11 cellular contexts compared by ENCODE assay signal in genomic region chr19:18475004-18475453, GRCh38. TPM values are rescaled to one million over a fixed set of nuclear protein-coding genes. Genes with fewer than 3 reads are reported as not detected.
DNase-seq lines count a peak whose midpoint lies in the region; ATAC-seq, FAIRE-seq and TF ChIP-seq lines count a peak whose summit lies in the region.
"Had no signal": no experiment of that assay in that cellular context is flagged by ENCODE, and none has a peak within 500 bp of the region (broad histone marks: within the 10 kb centered on the region; RNA-seq: fewer than 3 reads in every experiment).

No MANE protein-coding gene starts in this region.

- H2AFZ ChIP-seq in HepG2 (ENCODE audit: low read length), result no peak overlapping the region

- H3K9ac ChIP-seq in HepG2 (ENCODE audit: insufficient read depth, low read depth, low read length), result no peak overlapping the region
- H3K9ac ChIP-seq: SK-N-SH had no signal

- no peaks in the 10 kb centered on the region for H3K9me3 Mint-ChIP-seq in activated T-helper 17 cell treated with anti-CD3 and anti-CD28 coated beads, Interleukin-2, amount 50 U/mL, for 72 hours
- H3K9me3 Mint-ChIP-seq in natural killer cell, result no peaks in the 10 kb centered on the region

- H3K79me2 ChIP-seq in HepG2 (ENCODE audit: insufficient read depth, low read length), result peaks cover 59% of the 10 kb centered on the region

- peaks cover 37% of the 10 kb centered on the region for H3K36me3 Mint-ChIP-seq in activated T-helper 17 cell treated with anti-CD3 and anti-CD28 coated beads, Interleukin-2, amount 50 U/mL, for 72 hours (ENCODE audit: low read depth)
- no peaks in the 10 kb centered on the region for H3K36me3 Mint-ChIP-seq in natural killer cell

- peak overlapping the region; percentile 87 for H3K4me2 ChIP-seq in HepG2 (ENCODE audit: low read depth, low read length)
- H3K4me2 ChIP-seq: SK-N-SH had no signal

- peaks cover 43% of the 10 kb centered on the region for H3K4me1 Mint-ChIP-seq in activated T-helper 17 cell treated with anti-CD3 and anti-CD28 coated beads, Interleukin-2, amount 50 U/mL, for 72 hours
- H3K4me1 Mint-ChIP-seq in natural killer cell, result peaks cover 65 to 76% of the 10 kb centered on the region in 2 donors

- no peak for ATAC-seq in HepG2
- ATAC-seq in right lobe of liver, result no peak
- ATAC-seq in activated T-helper 17 cell treated with anti-CD3 and anti-CD28 coated beads, Interleukin-2, amount 50 U/mL, for 72 hours (replicated peaks), result peak; percentile 45
- peak; percentile 70 to 75 (median 74) for ATAC-seq in natural killer cell
- no peak for ATAC-seq in GM18502 (IDR thresholded peaks at IDR 0.05; ENCODE audit: poor library complexity, unreplicated experiment)

- no peaks in the 10 kb centered on the region for H3K27me3 Mint-ChIP-seq in activated T-helper 17 cell treated with anti-CD3 and anti-CD28 coated beads, Interleukin-2, amount 50 U/mL, for 72 hours
- no peaks in the 10 kb centered on the region for H3K27me3 Mint-ChIP-seq in natural killer cell (ENCODE audit: low read depth in 2 of 2)

- intact Hi-C loops in HepG2 (cut with micrococcal nuclease; ENCODE audit: unreplicated experiment) (loop anchor here (5.0 kb wide), 1 partner anchor 97 kb away; the partner anchor contains the start of gene UBA52), right lobe of liver (cut with DNase I) (loop anchor here in 1 of 2 donors (10.0 kb wide), 1 partner anchor 90 kb away; no protein-coding TSS in a partner anchor), natural killer cell (cut with micrococcal nuclease) (loop anchor here (1.0 to 5.0 kb wide), 2 partner anchors 47 to 112 kb away; partner anchors contain the start of genes ELL and REX1BD), thyroid gland (cut with DNase I) (no loop called here)

- POLR2A ChIA-PET in HepG2 (lab: Yijun Ruan, JAX), result interaction anchor here (1.0 to 1.1 kb wide), 3 partner anchors 10 to 47 kb away, joined by 3 to 5 read pairs (median 4); partner anchors contain the start of gene ELL

- H3K4me3 ChIP-seq in HepG2 (replicated peaks in 1 of 3; ENCODE audit: insufficient read depth in 1 of 3, low read depth in 2 of 3, low read length in 3 of 3), result no peak overlapping the region
- no peak overlapping the region for H3K4me3 ChIP-seq in right lobe of liver
- H3K4me3 ChIP-seq in thyroid gland (replicated peaks in 1 of 3), result no peak overlapping the region

- DNase-seq in HepG2 (ENCODE audit: low spot score), result no peak
- DNase-seq in right lobe of liver, result no peak
- DNase-seq in natural killer cell, result no peak
- DNase-seq in A172 (ENCODE audit: low spot score), result no peak
- no peak for DNase-seq in DMS53 (lab: John Stamatoyannopoulos, UW)
- DNase-seq in thyroid gland, result no peak
- DNase-seq: NCI-H1694, NCI-H446, SK-N-SH had no signal

- TF ChIP-seq CTCF in HepG2 (CRISPR knock-in tag; IDR thresholded peaks at IDR 0.05), result no peak
- TF ChIP-seq CTCF in right lobe of liver (IDR thresholded peaks at IDR 0.05), result no peak
- no peak for TF ChIP-seq CTCF in natural killer cell (IDR thresholded peaks at IDR 0.05)
- no peak for TF ChIP-seq CTCF in thyroid gland (IDR thresholded peaks at IDR 0.05)

- in situ Hi-C loops in HepG2 (cut with HindIII; ENCODE audit: extremely low pct_ligation_motif_present, low pct_unique_long_range_greater_than_20kb), result loop anchor here (10.0 kb wide), 2 partner anchors 50 to 200 kb away; partner anchors contain the start of gene ELL

- CTCF ChIA-PET in HepG2 (lab: Yijun Ruan, JAX; ENCODE audit: low intra/inter-chr PET ratio, low total read pairs), result no interaction called here

- H3K27me3 ChIP-seq in HepG2 (ENCODE audit: control insufficient read depth in 1 of 2, insufficient read depth in 2 of 2, low read length in 2 of 2) (no peaks in the 10 kb centered on the region), right lobe of liver (no peaks in the 10 kb centered on the region), thyroid gland (no peaks in the 10 kb centered on the region)

- H3K4me3 Mint-ChIP-seq in activated T-helper 17 cell treated with anti-CD3 and anti-CD28 coated beads, Interleukin-2, amount 50 U/mL, for 72 hours, result peak overlapping the region; percentile 56
- peak overlapping the region; percentile 88 for H3K4me3 Mint-ChIP-seq in natural killer cell

- H4K20me1 ChIP-seq in HepG2 (ENCODE audit: insufficient read depth, low read length), result peaks cover 11% of the 10 kb centered on the region; the same call in 1 of the 2 replicates

- peaks cover 5 to 6% of the 10 kb centered on the region in 2 experiments; a peak in 2 of 5 replicates for H3K36me3 ChIP-seq in HepG2 (replicated peaks in 1 of 2; ENCODE audit: control insufficient read depth in 1 of 2, insufficient read depth in 2 of 2, low read length in 2 of 2)
- no peaks in the 10 kb centered on the region for H3K36me3 ChIP-seq in right lobe of liver
- H3K36me3 ChIP-seq in thyroid gland, result peaks cover 0 to 8% of the 10 kb centered on the region in 2 donors

- no peak for TF ChIP-seq EP300 in HepG2 (IDR thresholded peaks at IDR 0.05; ENCODE audit: low read depth in 2 of 2, low read length in 2 of 2)
- TF ChIP-seq EP300 in HepG2 (CRISPR knock-in tag; IDR thresholded peaks at IDR 0.05; ENCODE audit: borderline replicate concordance), result no peak

- 85% methylated on average over 5 of the region's 5 CpGs for WGBS in HepG2 (ENCODE audit: low lambda C conversion rate)
- 62% methylated on average over 5 of the region's 5 CpGs for WGBS in right lobe of liver (ENCODE audit: insufficient coverage, low coverage, low lambda C conversion rate, missing lambda C conversion rate)
- WGBS in thyroid gland, 2 donors, result 78 to 80% methylated on average over 5 of the region's 5 CpGs

- no peak for FAIRE-seq in HepG2 (lab: Jason Lieb, UNC)

- TF ChIP-seq POLR2A in HepG2 (IDR thresholded peaks at IDR 0.05; ENCODE audit: insufficient read depth in 1 of 2, low read depth in 2 of 2, low read length in 2 of 2) (no peak), right lobe of liver (IDR thresholded peaks at IDR 0.05) (no peak), thyroid gland (IDR thresholded peaks at IDR 0.05) (no peak)

- no peak for TF ChIP-seq RAD21 in HepG2 (CRISPR knock-in tag; IDR thresholded peaks at IDR 0.05)

- H3K4me1 ChIP-seq in HepG2 (ENCODE audit: insufficient read depth, low read length) (peaks cover 82% of the 10 kb centered on the region), right lobe of liver (peaks cover 0 to 42% (median 20%) of the 10 kb centered on the region in 4 donors), thyroid gland (peaks cover 9 to 28% of the 10 kb centered on the region in 2 donors)

- H3K9me3 ChIP-seq in HepG2 (ENCODE audit: low read length), result no peaks in the 10 kb centered on the region
- H3K9me3 ChIP-seq in right lobe of liver, result no peaks in the 10 kb centered on the region
- H3K9me3 ChIP-seq in thyroid gland, result no peaks in the 10 kb centered on the region
- H3K9me3 ChIP-seq: SK-N-SH had no signal

- no TSS peak for BruUV-seq in HepG2 (replicated peaks; lab: Mats Ljungman, UMichigan)

- H3K27ac ChIP-seq in HepG2 (ENCODE audit: extremely low read length, insufficient read depth, low read length), result peak overlapping the region; percentile 70
- H3K27ac ChIP-seq in right lobe of liver, result no peak overlapping the region
- H3K27ac ChIP-seq in thyroid gland, result no peak overlapping the region

- H3K27ac Mint-ChIP-seq in activated T-helper 17 cell treated with anti-CD3 and anti-CD28 coated beads, Interleukin-2, amount 50 U/mL, for 72 hours, result peak overlapping the region; percentile 91
- H3K27ac Mint-ChIP-seq in natural killer cell, result peak overlapping the region; percentile 93 to 99

RNA-seq across cellular contexts. Expression of gene ISYNA1, which starts 37.1 kb away (rescaled TPM):
- total RNA-seq in HepG2 (2016; rRNA removed; fragmentation: Illumina TruSeq; extraction: Trizol) (29.4 and 48.5 TPM in 2 replicates), right lobe of liver (1 to 10 TPM; 6.5 to 8.3 (median 7.8) TPM), natural killer cell (10 to 100 TPM; 39.7 to 53.6 (median 40.1) TPM), thyroid gland (10 to 100 TPM; 12.7 to 24.2 (median 22.9) TPM)
- total RNA-seq in HepG2 (2016; cell fraction: cytosol; rRNA removed; fragmentation: Illumina TruSeq; extraction: Trizol; ENCODE audit: low read depth), result 8.4 and 10.1 TPM in 2 replicates
- 29.3 and 46.4 TPM in 2 replicates for total RNA-seq in HepG2 (2016; cell fraction: insoluble cytoplasmic fraction; rRNA removed; fragmentation: Illumina TruSeq; extraction: Trizol)
- 16.0 and 18.7 TPM in 2 replicates for total RNA-seq in HepG2 (2016; cell fraction: membrane; rRNA removed; fragmentation: Illumina TruSeq; extraction: Trizol)
- total RNA-seq in HepG2 (2016; cell fraction: nucleus; rRNA removed; fragmentation: Illumina TruSeq; extraction: Trizol), result 33.6 and 37.4 TPM in 2 replicates
- 29.6 and 36.5 TPM in 2 replicates for polyA plus RNA-seq in HepG2 (2011; rRNA removed)
- 14.0 and 25.3 TPM in 2 replicates for polyA plus RNA-seq in HepG2 (2011; cell fraction: cytosol; rRNA removed)
- 246 and 367 TPM in 2 replicates for polyA plus RNA-seq in HepG2 (2011; cell fraction: nucleus; rRNA removed)
- 32.5 and 49.8 TPM in 2 replicates for polyA plus RNA-seq in HepG2 (2012)
- 16.0 and 16.5 TPM in 2 replicates for polyA plus RNA-seq in HepG2 (2016; cell fraction: cytosol; fragmentation: Illumina TruSeq; extraction: Trizol; ENCODE audit: low read depth)
- polyA plus RNA-seq in HepG2 (2016; cell fraction: insoluble cytoplasmic fraction; fragmentation: Illumina TruSeq; extraction: Trizol; ENCODE audit: low read depth), result 44.6 and 57.4 TPM in 2 replicates
- 18.1 and 22.4 TPM in 2 replicates for polyA plus RNA-seq in HepG2 (2016; cell fraction: membrane; fragmentation: Illumina TruSeq; extraction: Trizol; ENCODE audit: low read depth)
- 103 and 119 TPM in 2 replicates for polyA plus RNA-seq in HepG2 (2016; cell fraction: nucleus; fragmentation: Illumina TruSeq; extraction: Trizol; ENCODE audit: insufficient read depth, low read depth)
- polyA minus RNA-seq in HepG2 (2011; rRNA and poly(A)+ RNA removed; ENCODE audit: low replicate concordance), result 1.3 and 50.2 TPM in 2 replicates
- 20.4 and 29.0 TPM in 2 replicates for polyA minus RNA-seq in HepG2 (2011; cell fraction: cytosol; rRNA and poly(A)+ RNA removed)
- 13.3 and 14.3 TPM in 2 replicates for polyA minus RNA-seq in HepG2 (2011; cell fraction: nucleus; rRNA and poly(A)+ RNA removed)
- 10 to 100 TPM; 15.9 to 22.0 TPM for total RNA-seq in activated T-helper 17 cell treated with anti-CD3 and anti-CD28 coated beads, Interleukin-2, amount 50 U/mL, for 72 hours
- total RNA-seq in A172 (2014; rRNA removed; shearing (Covaris generic)), result 0.72 and 0.98 TPM in 2 replicates

RNA-seq across cellular contexts. Expression of gene ELL, which starts 46.8 kb away (rescaled TPM):
- total RNA-seq in HepG2 (2016; rRNA removed; fragmentation: Illumina TruSeq; extraction: Trizol) (3.2 and 3.7 TPM in 2 replicates), right lobe of liver (10 to 100 TPM in 2 of 6 experiments, 1 to 10 TPM in 4; 5.3 to 11.9 (median 8.6) TPM), natural killer cell (10 to 100 TPM; 61.1 to 64.3 (median 63.8) TPM), thyroid gland (10 to 100 TPM; 10.8 to 31.0 (median 11.5) TPM)
- 0.71 and 1.1 TPM in 2 replicates for total RNA-seq in HepG2 (2016; cell fraction: cytosol; rRNA removed; fragmentation: Illumina TruSeq; extraction: Trizol; ENCODE audit: low read depth)
- total RNA-seq in HepG2 (2016; cell fraction: insoluble cytoplasmic fraction; rRNA removed; fragmentation: Illumina TruSeq; extraction: Trizol), result 2.7 and 4.1 TPM in 2 replicates
- total RNA-seq in HepG2 (2016; cell fraction: membrane; rRNA removed; fragmentation: Illumina TruSeq; extraction: Trizol), result 2.3 and 2.5 TPM in 2 replicates
- 3.3 and 4.8 TPM in 2 replicates for total RNA-seq in HepG2 (2016; cell fraction: nucleus; rRNA removed; fragmentation: Illumina TruSeq; extraction: Trizol)
- 5.4 and 5.8 TPM in 2 replicates for polyA plus RNA-seq in HepG2 (2011; rRNA removed)
- polyA plus RNA-seq in HepG2 (2011; cell fraction: cytosol; rRNA removed), result 3.2 and 4.3 TPM in 2 replicates
- 27.1 and 34.7 TPM in 2 replicates for polyA plus RNA-seq in HepG2 (2011; cell fraction: nucleus; rRNA removed)
- polyA plus RNA-seq in HepG2 (2012), result 7.1 TPM in 2 replicates
- polyA plus RNA-seq in HepG2 (2016; cell fraction: cytosol; fragmentation: Illumina TruSeq; extraction: Trizol; ENCODE audit: low read depth), result 0.20 and 0.33 TPM in 2 replicates
- polyA plus RNA-seq in HepG2 (2016; cell fraction: insoluble cytoplasmic fraction; fragmentation: Illumina TruSeq; extraction: Trizol; ENCODE audit: low read depth), result 3.1 and 4.0 TPM in 2 replicates
- 1.0 and 1.1 TPM in 2 replicates for polyA plus RNA-seq in HepG2 (2016; cell fraction: membrane; fragmentation: Illumina TruSeq; extraction: Trizol; ENCODE audit: low read depth)
- 5.1 and 5.2 TPM in 2 replicates for polyA plus RNA-seq in HepG2 (2016; cell fraction: nucleus; fragmentation: Illumina TruSeq; extraction: Trizol; ENCODE audit: insufficient read depth, low read depth)
- polyA minus RNA-seq in HepG2 (2011; rRNA and poly(A)+ RNA removed; ENCODE audit: low replicate concordance), result 6.3 and 17.2 TPM in 2 replicates
- 6.0 and 8.8 TPM in 2 replicates for polyA minus RNA-seq in HepG2 (2011; cell fraction: cytosol; rRNA and poly(A)+ RNA removed)
- polyA minus RNA-seq in HepG2 (2011; cell fraction: nucleus; rRNA and poly(A)+ RNA removed), result 12.9 and 14.3 TPM in 2 replicates
- 10 to 100 TPM; 23.7 to 41.8 TPM for total RNA-seq in activated T-helper 17 cell treated with anti-CD3 and anti-CD28 coated beads, Interleukin-2, amount 50 U/mL, for 72 hours
- 9.0 and 10.3 TPM in 2 replicates for total RNA-seq in A172 (2014; rRNA removed; shearing (Covaris generic))

RNA-seq across cellular contexts. Expression of gene SSBP4, which starts 55.8 kb away (rescaled TPM):
- 19.3 and 39.5 TPM in 2 replicates for total RNA-seq in HepG2 (2016; rRNA removed; fragmentation: Illumina TruSeq; extraction: Trizol)
- total RNA-seq in HepG2 (2016; cell fraction: cytosol; rRNA removed; fragmentation: Illumina TruSeq; extraction: Trizol; ENCODE audit: low read depth), result 95.2 and 104 TPM in 2 replicates
- total RNA-seq in HepG2 (2016; cell fraction: insoluble cytoplasmic fraction; rRNA removed; fragmentation: Illumina TruSeq; extraction: Trizol), result 14.4 and 39.0 TPM in 2 replicates
- 103 and 124 TPM in 2 replicates for total RNA-seq in HepG2 (2016; cell fraction: membrane; rRNA removed; fragmentation: Illumina TruSeq; extraction: Trizol)
- total RNA-seq in HepG2 (2016; cell fraction: nucleus; rRNA removed; fragmentation: Illumina TruSeq; extraction: Trizol), result 26.9 and 35.1 TPM in 2 replicates
- polyA plus RNA-seq in HepG2 (2011; rRNA removed), result 20.8 and 33.4 TPM in 2 replicates
- polyA plus RNA-seq in HepG2 (2011; cell fraction: cytosol; rRNA removed), result 11.6 and 28.6 TPM in 2 replicates
- polyA plus RNA-seq in HepG2 (2011; cell fraction: nucleus; rRNA removed), result 200 and 290 TPM in 2 replicates
- 18.2 and 31.6 TPM in 2 replicates for polyA plus RNA-seq in HepG2 (2012)
- 133 and 147 TPM in 2 replicates for polyA plus RNA-seq in HepG2 (2016; cell fraction: cytosol; fragmentation: Illumina TruSeq; extraction: Trizol; ENCODE audit: low read depth)
- 34.3 and 41.3 TPM in 2 replicates for polyA plus RNA-seq in HepG2 (2016; cell fraction: insoluble cytoplasmic fraction; fragmentation: Illumina TruSeq; extraction: Trizol; ENCODE audit: low read depth)
- polyA plus RNA-seq in HepG2 (2016; cell fraction: membrane; fragmentation: Illumina TruSeq; extraction: Trizol; ENCODE audit: low read depth), result 147 and 152 TPM in 2 replicates
- 117 and 122 TPM in 2 replicates for polyA plus RNA-seq in HepG2 (2016; cell fraction: nucleus; fragmentation: Illumina TruSeq; extraction: Trizol; ENCODE audit: insufficient read depth, low read depth)
- polyA minus RNA-seq in HepG2 (2011; rRNA and poly(A)+ RNA removed; ENCODE audit: low replicate concordance), result 10.3 and 12.3 TPM in 2 replicates
- 12.0 and 13.9 TPM in 2 replicates for polyA minus RNA-seq in HepG2 (2011; cell fraction: cytosol; rRNA and poly(A)+ RNA removed)
- polyA minus RNA-seq in HepG2 (2011; cell fraction: nucleus; rRNA and poly(A)+ RNA removed), result 20.1 and 21.6 TPM in 2 replicates
- total RNA-seq in right lobe of liver, result 10 to 100 TPM; 12.8 to 23.9 (median 15.9) TPM
- 100 to 1,000 TPM in 1 of 2 donors, 10 to 100 TPM in 1; 73.8 to 169 TPM for total RNA-seq in activated T-helper 17 cell treated with anti-CD3 and anti-CD28 coated beads, Interleukin-2, amount 50 U/mL, for 72 hours
- 100 to 1,000 TPM; 137 to 169 (median 158) TPM for total RNA-seq in natural killer cell
- 88.7 and 127 TPM in 2 replicates for total RNA-seq in A172 (2014; rRNA removed; shearing (Covaris generic))
- total RNA-seq in thyroid gland, result 10 to 100 TPM; 40.5 to 75.6 (median 56.1) TPM

Comparison
In these comparisons a context has a peak if more than half of its experiments do, and no peak if none do; other contexts are left out.
1. ATAC-seq: peak in activated T-helper 17 cell treated with anti-CD3 and anti-CD28 coated beads, Interleukin-2, amount 50 U/mL, for 72 hours (single experiment) and natural killer cell (3 of 3); none in HepG2 (single experiment), right lobe of liver (0 of 4) and GM18502 (single experiment).